24 cellular contexts compared by ENCODE assay signal in genomic region chr9:70486127-70486526, GRCh38.
DNase-seq lines count a peak whose midpoint lies in the region; ATAC-seq and TF ChIP-seq lines count a peak whose summit lies in the region.
"Had no signal": no experiment of that assay in that cellular context is flagged by ENCODE, and none has a peak within 500 bp of the region (broad histone marks: within the 10 kb centered on the region; RNA-seq: fewer than 3 reads in every experiment).

No MANE protein-coding gene starts in this region.

- intact Hi-C loops in heart left ventricle (cut with DNase I), result loop anchor here in 6 of 10 donors (5.0 to 10.0 kb wide), 5 partner anchors 101 to 134 kb away; no protein-coding TSS in a partner anchor
- intact Hi-C loops in activated CD4-positive, alpha-beta T cell treated with anti-CD3 and anti-CD28 coated beads for 36 hours (cut with DNase I, micrococcal nuclease), result loop anchor here (5.0 kb wide), 2 partner anchors 116 to 129 kb away; no protein-coding TSS in a partner anchor

- TF ChIP-seq CTCF in heart left ventricle (IDR thresholded peaks at IDR 0.05) (no peak), parathyroid adenoma (IDR thresholded peaks at IDR 0.05) (no peak), tibial nerve (IDR thresholded peaks at IDR 0.05) (no peak)

- WGBS in heart left ventricle, 4 donors, result 51 to 64% (median 59%) methylated on average over 3 of the region's 3 CpGs
- 60 to 63% methylated on average over 3 of the region's 3 CpGs for WGBS in tibial nerve, 2 donors

- H3K27ac ChIP-seq in heart left ventricle (peak overlapping the region in 11 of 12 donors; percentile 39 to 95 (median 75)), parathyroid adenoma (peak overlapping the region; percentile 76), tibial nerve (peak overlapping the region; percentile 28 to 99 (median 93))
- H3K27ac ChIP-seq: VCaP had no signal

- no peaks in the 10 kb centered on the region for H3K79me2 ChIP-seq in parathyroid adenoma

- TF ChIP-seq POLR2A in heart left ventricle (IDR thresholded peaks at IDR 0.05) (no peak), tibial nerve (IDR thresholded peaks at IDR 0.05) (no peak)

- peak overlapping the region; percentile 19 for H3K27ac Mint-ChIP-seq in T-helper 17 cell
- H3K27ac Mint-ChIP-seq in activated CD4-positive, alpha-beta T cell treated with anti-CD3 and anti-CD28 coated beads for 36 hours, result no peak overlapping the region
- H3K27ac Mint-ChIP-seq: activated CD4-positive, alpha-beta T cell treated with anti-CD3 and anti-CD28 coated beads, Interleukin-2, amount 10 ng/mL, durations not matched to agents 24 days and 14 days; activated naive CD4-positive, alpha-beta T cell treated with anti-CD3 and anti-CD28 coated beads, Interleukin-2, amount 50 U/mL, for 24 hours; activated T-helper 1 cell treated with anti-CD3 and anti-CD28 coated beads, Interleukin-12 subunit alpha, Interleukin-12 subunit beta, Interleukin-2, Interleukin-4 antibody, amounts not matched to agents 30 ng/mL and 10 ng/mL and 1 ng/mL, durations not matched to agents 14 hours and 24 hours and 36 hours; mesothelial cell of epicardium; natural killer cell had no signal

- no peak overlapping the region for H2AFZ ChIP-seq in parathyroid adenoma

- no peaks in the 10 kb centered on the region for H3K27me3 ChIP-seq in heart left ventricle
- H3K27me3 ChIP-seq in parathyroid adenoma (ENCODE audit: control insufficient read depth, insufficient read depth, low read length), result no peaks in the 10 kb centered on the region
- H3K27me3 ChIP-seq in tibial nerve, result no peaks in the 10 kb centered on the region
- H3K27me3 ChIP-seq: ascending aorta, right lobe of liver had no signal

- no peak overlapping the region for H3K4me3 Mint-ChIP-seq in T-helper 17 cell
- no peak overlapping the region for H3K4me3 Mint-ChIP-seq in activated CD4-positive, alpha-beta T cell treated with anti-CD3 and anti-CD28 coated beads for 36 hours
- H3K4me3 Mint-ChIP-seq: activated CD4-positive, alpha-beta T cell treated with anti-CD3 and anti-CD28 coated beads, Interleukin-2, amount 10 ng/mL, durations not matched to agents 24 days and 14 days; activated naive CD4-positive, alpha-beta T cell treated with anti-CD3 and anti-CD28 coated beads, Interleukin-2, amount 50 U/mL, for 24 hours; activated T-helper 1 cell treated with anti-CD3 and anti-CD28 coated beads, Interleukin-12 subunit alpha, Interleukin-12 subunit beta, Interleukin-2, Interleukin-4 antibody, amounts not matched to agents 30 ng/mL and 10 ng/mL and 1 ng/mL, durations not matched to agents 14 hours and 24 hours and 36 hours; central memory CD8-positive, alpha-beta T cell; mesothelial cell of epicardium; natural killer cell had no signal

- no peak for TF ChIP-seq EP300 in tibial nerve (IDR thresholded peaks at IDR 0.05)

- H3K4me3 ChIP-seq in heart left ventricle (no peak overlapping the region), parathyroid adenoma (ENCODE audit: low read depth, low read length) (no peak overlapping the region), tibial nerve (no peak overlapping the region)
- H3K4me3 ChIP-seq: ascending aorta, right lobe of liver had no signal

- H3K4me1 ChIP-seq in heart left ventricle (peaks cover 22 to 67% (median 49%) of the 10 kb centered on the region in 12 donors), parathyroid adenoma (peaks cover 34% of the 10 kb centered on the region), tibial nerve (peaks cover 8 to 96% (median 54%) of the 10 kb centered on the region in 4 donors)

- H3K36me3 ChIP-seq in heart left ventricle, result no peaks in the 10 kb centered on the region
- no peaks in the 10 kb centered on the region for H3K36me3 ChIP-seq in parathyroid adenoma (ENCODE audit: control insufficient read depth, insufficient read depth, low read length)
- no peaks in the 10 kb centered on the region for H3K36me3 ChIP-seq in tibial nerve
- H3K36me3 ChIP-seq: ascending aorta, right lobe of liver had no signal

- ATAC-seq in T-helper 17 cell (no peak), heart left ventricle (peak in 3 of 4 donors; percentile 35 to 58 (median 44))
- ATAC-seq in activated CD4-positive, alpha-beta T cell treated with anti-CD3 and anti-CD28 coated beads for 36 hours, result no peak
- ATAC-seq: HCT116, left colon, natural killer cell had no signal

- POLR2A ChIA-PET in activated CD4-positive, alpha-beta T cell treated with anti-CD3 and anti-CD28 coated beads for 36 hours (lab: Charles Lee), result no interaction called here

- H3K36me3 Mint-ChIP-seq in T-helper 17 cell (ENCODE audit: low read depth), result no peaks in the 10 kb centered on the region
- H3K36me3 Mint-ChIP-seq in activated CD4-positive, alpha-beta T cell treated with anti-CD3 and anti-CD28 coated beads for 36 hours (ENCODE audit: low read depth), result no peaks in the 10 kb centered on the region
- H3K36me3 Mint-ChIP-seq: activated naive CD4-positive, alpha-beta T cell treated with anti-CD3 and anti-CD28 coated beads, Interleukin-2, amount 50 U/mL, for 24 hours; mesothelial cell of epicardium; natural killer cell had no signal

- peak overlapping the region; percentile 20 for H3K4me2 ChIP-seq in parathyroid adenoma (ENCODE audit: low read length)
- H3K4me2 ChIP-seq: SK-N-SH had no signal

- CTCF ChIA-PET in activated CD4-positive, alpha-beta T cell treated with anti-CD3 and anti-CD28 coated beads for 36 hours (lab: Charles Lee), result interaction anchor here (1.2 kb wide), 1 partner anchor 12 kb away, joined by 3 read pairs; no protein-coding TSS in a partner anchor

- H3K4me1 Mint-ChIP-seq in T-helper 17 cell, result peaks cover 2% of the 10 kb centered on the region
- peaks cover 9% of the 10 kb centered on the region for H3K4me1 Mint-ChIP-seq in activated CD4-positive, alpha-beta T cell treated with anti-CD3 and anti-CD28 coated beads for 36 hours

- peaks cover 12% of the 10 kb centered on the region for H3K27me3 Mint-ChIP-seq in T-helper 17 cell
- H3K27me3 Mint-ChIP-seq in activated CD4-positive, alpha-beta T cell treated with anti-CD3 and anti-CD28 coated beads for 36 hours, result no peaks in the 10 kb centered on the region
- H3K27me3 Mint-ChIP-seq: activated CD4-positive, alpha-beta T cell treated with anti-CD3 and anti-CD28 coated beads, Interleukin-2, amount 10 ng/mL, durations not matched to agents 24 days and 14 days; activated naive CD4-positive, alpha-beta T cell treated with anti-CD3 and anti-CD28 coated beads, Interleukin-2, amount 50 U/mL, for 24 hours had no signal

- H3K9me3 ChIP-seq in T-helper 17 cell (ENCODE audit: control insufficient read depth, low read length, poor library complexity, severe bottlenecking) (no peaks in the 10 kb centered on the region), heart left ventricle (no peaks in the 10 kb centered on the region), parathyroid adenoma (ENCODE audit: control insufficient read depth, low read length) (no peaks in the 10 kb centered on the region), tibial nerve (no peaks in the 10 kb centered on the region)
- H3K9me3 ChIP-seq: ascending aorta, right lobe of liver, SK-N-SH had no signal

- H3K9ac ChIP-seq in parathyroid adenoma, result no peak overlapping the region
- H3K9ac ChIP-seq: SK-N-SH had no signal

- DNase-seq in T-helper 17 cell, result no peak
- peak in 2 of 5 donors; percentile 58 to 63 for DNase-seq in heart left ventricle
- DNase-seq in tibial nerve (ENCODE audit: low spot score in 2 of 2), result no peak
- DNase-seq in activated CD4-positive, alpha-beta T cell treated with anti-CD3 and anti-CD28 coated beads for 36 hours, result no peak
- no peak for DNase-seq in RPMI8226
- DNase-seq in activated T-cell treated with anti-CD3 and anti-CD28 coated beads, Interleukin-2, amount 50 U/mL, for 48 hours, result no peak
- no peak for DNase-seq in dermis blood vessel endothelial cell
- DNase-seq: activated CD4-positive, alpha-beta T cell treated with anti-CD3 and anti-CD28 coated beads, Interleukin-2, amount 10 ng/mL, durations not matched to agents 24 days and 14 days; left colon; natural killer cell; NCI-H1048; NCI-H187; NCI-H2227 treated with DMSO at 0.1 percent for 48 hours; NCI-H774; right lobe of liver; SK-N-SH had no signal

- no peaks in the 10 kb centered on the region for H3K9me3 Mint-ChIP-seq in activated CD4-positive, alpha-beta T cell treated with anti-CD3 and anti-CD28 coated beads for 36 hours (ENCODE audit: low read depth)
- H3K9me3 Mint-ChIP-seq: activated naive CD4-positive, alpha-beta T cell treated with anti-CD3 and anti-CD28 coated beads, Interleukin-2, amount 50 U/mL, for 24 hours; activated T-helper 1 cell treated with anti-CD3 and anti-CD28 coated beads, Interleukin-12 subunit alpha, Interleukin-12 subunit beta, Interleukin-2, Interleukin-4 antibody, amounts not matched to agents 30 ng/mL and 10 ng/mL and 1 ng/mL, durations not matched to agents 14 hours and 24 hours and 36 hours; central memory CD8-positive, alpha-beta T cell; natural killer cell had no signal

Comparison
In these comparisons a context has a peak if more than half of its experiments do, and no peak if none do; other contexts are left out.
1. ATAC-seq: peak in heart left ventricle (3 of 4); none in T-helper 17 cell (single experiment) and activated CD4-positive, alpha-beta T cell treated with anti-CD3 and anti-CD28 coated beads for 36 hours (single experiment).
2. Peak in every context shown above with its lines, with median percentiles within 50 percentile points of each other: H3K27ac ChIP-seq.